1 cellular context compared by ENCODE assay signal in genomic region chr14:88818018-88818417, GRCh38.
TF ChIP-seq lines count a peak whose summit lies in the region.

No MANE protein-coding gene starts in this region.

TF ChIP-seq in GM12878, 131 proteins besides CTCF, POLR2A, EP300 and RAD21 (continued from another document):
- TF ChIP-seq PKNOX1 (IDR thresholded peaks at IDR 0.05) (no peak), RBBP5 (conservative IDR thresholded peaks at IDR 0.05) (no peak)
